Comparison of ENCODE assay signal across 8 cellular contexts in genomic region chr4:4107411-4108107, GRCh38.
DNase-seq lines count a peak whose midpoint lies in the region; ATAC-seq and TF ChIP-seq lines count a peak whose summit lies in the region.
"Not testable (repeated sequence)": the region's sequence is repeated elsewhere in the genome, so short reads cannot be mapped to it uniquely, and the experiment has no call there.

No MANE protein-coding gene starts in this region.

- H3K56ac ChIP-seq in H9 (ENCODE audit: insufficient read length, low read depth, low read length), result not testable (repeated sequence)

- H3K4me2 ChIP-seq in H9 (ENCODE audit: insufficient read depth, insufficient read length, low read length), result not testable (repeated sequence)

- TF ChIP-seq CTCF in BJ (IDR thresholded peaks at IDR 0.05; ENCODE audit: insufficient read depth, low read depth, low read length) (peak; percentile 25; the same call in 1 of the 2 replicates), H9 (conservative IDR thresholded peaks at IDR 0.05) (peak; percentile 60), nephron (IDR thresholded peaks at IDR 0.05; ENCODE audit: unreplicated experiment in 3 of 3) (peak; percentile 50 to 64 (median 56))

- peak overlapping the region; percentile 67 to 86 for H3K4me3 Mint-ChIP-seq in H9
- peak overlapping the region; percentile 71 to 73 (median 73) for H3K4me3 Mint-ChIP-seq in nephron

- H3K9ac ChIP-seq in H9 (ENCODE audit: extremely low read depth, insufficient read length, low read length), result not testable (repeated sequence)

- H2AFZ ChIP-seq in H9 (ENCODE audit: low read length), result not testable (repeated sequence)

- H3K18ac ChIP-seq in H9 (ENCODE audit: insufficient read length, low read depth, low read length), result not testable (repeated sequence)

- H3K27ac Mint-ChIP-seq in H9, result peak overlapping the region in 1 of 3 experiments; percentile 59; a peak in 1 of 7 replicates
- H3K27ac Mint-ChIP-seq in nephron, result not testable (repeated sequence)

- WGBS in H9 (ENCODE audit: extremely low coverage, insufficient read length, low lambda C conversion rate), result no CpG with 5 or more reads among the region's 52 CpGs

- H4K5ac ChIP-seq in H9 (ENCODE audit: insufficient read length, low read depth, low read length), result not testable (repeated sequence)

- not testable (repeated sequence) for H3K23me2 ChIP-seq in H9 (ENCODE audit: insufficient read length, low read depth, low read length, poor library complexity, severe bottlenecking)

- not testable (repeated sequence) for H2AK5ac ChIP-seq in H9 (ENCODE audit: insufficient read length, low read length)

- H3K79me2 ChIP-seq in H9 (ENCODE audit: insufficient read depth, low read length), result not testable (repeated sequence)

- POLR2A ChIA-PET in BJ (lab: Charles Lee), result not testable (repeated sequence)

- not testable (repeated sequence) for H4K91ac ChIP-seq in H9 (ENCODE audit: insufficient read length, low read depth, low read length)

- not testable (repeated sequence) for DNase-seq in BJ (ENCODE audit: low read depth)
- peak; percentile 57 for DNase-seq in H9
- DNase-seq in NCI-H345 treated with DMSO at 0.1 percent for 48 hours (lab: John Stamatoyannopoulos, UW; ENCODE audit: unreplicated experiment), result peak; percentile 15
- peak; percentile 61 to 67 for DNase-seq in activated CD4-positive, alpha-beta T cell treated with anti-CD3 and anti-CD28 coated beads for 24 hours (ENCODE audit: low read depth in 2 of 2)
- peak; percentile 80 for DNase-seq in astrocyte of the hippocampus (ENCODE audit: low read depth, low spot score)
- peak; percentile 82 for DNase-seq in Right ventricle myocardium inferior (ENCODE audit: missing footprints)
- DNase-seq in stimulated activated CD8-positive, alpha-beta memory T cell treated with anti-CD3 and anti-CD28 coated beads, Interleukin-15, amount 100 ng/mL, for 1 hour (ENCODE audit: low read depth), result peak; percentile 40

- not testable (repeated sequence) for H2BK120ac ChIP-seq in H9 (ENCODE audit: low read depth, low read length, poor library complexity, severe bottlenecking)

- H3K4me1 ChIP-seq in H9 (ENCODE audit: insufficient read depth, low read length), result not testable (repeated sequence)

- CTCF ChIA-PET in BJ (lab: Yijun Ruan, JAX), result interaction anchor here (0.7 to 1.6 kb wide), 5 partner anchors 8 to 122 kb away, joined by 3 to 5 read pairs (median 3); no protein-coding TSS in a partner anchor

- H3K27me3 ChIP-seq in BJ (ENCODE audit: control insufficient read depth, insufficient read depth, low read length); H9 (ENCODE audit: insufficient read depth, low read length): not testable (repeated sequence)

- not testable (repeated sequence) for H3K9me3 Mint-ChIP-seq in H9, nephron

- ATAC-seq in Right ventricle myocardium inferior, result not testable (repeated sequence)

- H4K20me1 ChIP-seq in H9 (ENCODE audit: control insufficient read depth, insufficient read depth, insufficient read length), result not testable (repeated sequence)

- not testable (repeated sequence) for H3K14ac ChIP-seq in H9 (ENCODE audit: insufficient read depth, low read length)

- H2BK20ac ChIP-seq in H9 (ENCODE audit: low read depth, low read length, poor library complexity, severe bottlenecking), result not testable (repeated sequence)

- not testable (repeated sequence) for H3K36me3 Mint-ChIP-seq in H9 (ENCODE audit: insufficient read depth in 1 of 3, low read depth in 3 of 3); nephron (ENCODE audit: low read depth)

- H3K4me1 Mint-ChIP-seq in H9, result peaks cover 9 to 28% of the 10 kb centered on the region in 2 experiments
- H3K4me1 Mint-ChIP-seq in nephron, result not testable (repeated sequence)

- not testable (repeated sequence) for H2BK5ac ChIP-seq in H9 (ENCODE audit: insufficient read length, low read length)

- H3K4me3 ChIP-seq in BJ (ENCODE audit: low read depth, low read length), result peak overlapping the region; percentile 33

- H3K27ac ChIP-seq in H9 (ENCODE audit: insufficient read length, low read depth, low read length), result not testable (repeated sequence)

- not testable (repeated sequence) for H3T11ph ChIP-seq in H9 (ENCODE audit: low read length)

- intact Hi-C loops in Right ventricle myocardium inferior (cut with DNase I), result not testable (repeated sequence)

- H2BK12ac ChIP-seq in H9 (ENCODE audit: insufficient read length, low read depth, low read length), result not testable (repeated sequence)

- not testable (repeated sequence) for H3K23ac ChIP-seq in H9 (ENCODE audit: insufficient read length, low read depth, low read length)

- not testable (repeated sequence) for H3K79me1 ChIP-seq in H9 (ENCODE audit: insufficient read depth, low read depth, low read length, poor library complexity, severe bottlenecking)

- not testable (repeated sequence) for H2BK15ac ChIP-seq in H9 (ENCODE audit: low read depth, low read length)

- H3K27me3 Mint-ChIP-seq in H9 (ENCODE audit: low read depth) (peaks cover 36% of the 10 kb centered on the region), nephron (ENCODE audit: low read depth) (peaks cover 48% of the 10 kb centered on the region)

- not testable (repeated sequence) for H3K9me3 ChIP-seq in H9 (ENCODE audit: control insufficient read depth, low read depth, low read length)

- not testable (repeated sequence) for H3K36me3 ChIP-seq in BJ (ENCODE audit: control insufficient read depth, insufficient read depth, low read length)

- not testable (repeated sequence) for H3K4ac ChIP-seq in H9 (ENCODE audit: low read depth, low read length)

- H4K8ac ChIP-seq in H9 (replicated peaks; ENCODE audit: insufficient read length, low read depth, low read length), result not testable (repeated sequence)
